In genomic region chr20:21505161-21505809, GRCh38 we compare ENCODE assay signal across 8 cellular contexts. TPM values are rescaled to one million over a fixed set of nuclear protein-coding genes. Genes with fewer than 3 reads are reported as not detected.
DNase-seq lines count a peak whose midpoint lies in the region; ATAC-seq and TF ChIP-seq lines count a peak whose summit lies in the region.

No MANE protein-coding gene starts in this region.

- H3K4me3 ChIP-seq in HAP-1 (peak overlapping the region; percentile 62), epithelial cell of esophagus (ENCODE audit: low read length) (peak overlapping the region; percentile 42), mucosa of descending colon (no peak overlapping the region)

- intact Hi-C loops in mucosa of descending colon (cut with DNase I, micrococcal nuclease), result loop anchor here (5.0 to 10.0 kb wide), 3 partner anchors 268 to 670 kb away; no protein-coding TSS in a partner anchor

- peak; percentile 67 for DNase-seq in CD1c-positive myeloid dendritic cell (ENCODE audit: extremely low spot score)
- peak in 1 of 2 experiments; percentile 93 for DNase-seq in HAP-1 (ENCODE audit: low spot score in 2 of 2)
- peak; percentile 83 for DNase-seq in NCI-H69 (lab: John Stamatoyannopoulos, UW)
- peak; percentile 84 for DNase-seq in activated CD8-positive, alpha-beta memory T cell treated with anti-CD3 and anti-CD28 coated beads, Interleukin-2, amount 50 U/mL, for 4 hours
- peak; percentile 63 for DNase-seq in epithelial cell of esophagus (ENCODE audit: low read depth)
- DNase-seq in mucosa of descending colon, result peak in 2 of 3 donors; percentile 76 to 80
- peak; percentile 49 to 77 for DNase-seq in stimulated activated CD8-positive, alpha-beta memory T cell treated with anti-CD3 and anti-CD28 coated beads, Interleukin-7, amount 100 ng/mL, for 1 hour (ENCODE audit: low read depth in 2 of 2)

- H3K4me1 ChIP-seq in HAP-1 (peaks cover 9% of the 10 kb centered on the region), mucosa of descending colon (ENCODE audit: low read depth) (peaks cover 16% of the 10 kb centered on the region)

- no peaks in the 10 kb centered on the region for H3K27me3 ChIP-seq in HAP-1 (ENCODE audit: low read depth)

- H3K9me3 ChIP-seq in HAP-1 (no peaks in the 10 kb centered on the region), mucosa of descending colon (no peaks in the 10 kb centered on the region)

- in situ Hi-C loops in HAP-1 (cut with MboI; ENCODE audit: low sequenced_read_pairs), result loop anchor here (25.0 kb wide), 1 partner anchor 1857 kb away; the partner anchor contains the start of genes GZF1 and NXT1

- peak; percentile 94 for TF ChIP-seq CTCF in epithelial cell of esophagus (IDR thresholded peaks at IDR 0.05; ENCODE audit: insufficient read depth, low read depth, low read length, missing control alignments)
- TF ChIP-seq CTCF in mucosa of descending colon (IDR thresholded peaks at IDR 0.05), result peak; percentile 93

- ATAC-seq in mucosa of descending colon, result peak; percentile 81
- ATAC-seq in HG02973 (IDR thresholded peaks at IDR 0.05; ENCODE audit: unreplicated experiment), result no peak

- H3K36me3 ChIP-seq in HAP-1 (replicated peaks), result peaks cover 45% of the 10 kb centered on the region
- H3K36me3 ChIP-seq in mucosa of descending colon (ENCODE audit: low read depth), result no peaks in the 10 kb centered on the region

RNA-seq across cellular contexts. Expression of gene NKX2-2, which starts 8.6 kb away (rescaled TPM):
- 1 to 10 TPM in 1 of 3 donors, under 1 TPM in 2; 0.22 to 1.8 (median 0.81) TPM for total RNA-seq in mucosa of descending colon
